Comparison of ENCODE assay signal across 17 cellular contexts in genomic region chr12:62767506-62767905, GRCh38.
A peak's percentile ranks its signal among the peaks of the same experiment; 100 is the strongest.
DNase-seq lines count a peak whose midpoint lies in the region; ATAC-seq and TF ChIP-seq lines count a peak whose summit lies in the region.
"Had no signal": no experiment of that assay in that cellular context is flagged by ENCODE, and none has a peak within 500 bp of the region (broad histone marks: within the 10 kb centered on the region; RNA-seq: fewer than 3 reads in every experiment).

No MANE protein-coding gene starts in this region.

- CTCF ChIA-PET in naive thymus-derived CD4-positive, alpha-beta T cell (lab: Charles Lee), result no interaction called here

- ATAC-seq in activated naive CD8-positive, alpha-beta T cell treated with anti-CD3 and anti-CD28 coated beads, Interleukin-2, amount 50 U/mL, for 24 hours, result no peak
- ATAC-seq in left ventricle myocardium superior, result no peak
- no peak for ATAC-seq in naive thymus-derived CD4-positive, alpha-beta T cell

- peak overlapping the region; percentile 44 for H3K27ac ChIP-seq in ACC112 (ENCODE audit: low read depth, low read length)
- H3K27ac ChIP-seq in naive thymus-derived CD4-positive, alpha-beta T cell (ENCODE audit: low read depth, low read length), result no peak overlapping the region

- H3K4me1 ChIP-seq in ACC112 (ENCODE audit: control insufficient read depth, insufficient read depth, low read length, unreplicated experiment), result peaks cover 21% of the 10 kb centered on the region
- no peaks in the 10 kb centered on the region for H3K4me1 ChIP-seq in naive thymus-derived CD4-positive, alpha-beta T cell (ENCODE audit: control insufficient read depth in 2 of 2, insufficient read depth in 2 of 2, low read length in 2 of 2)

- H3K27me3 Mint-ChIP-seq in activated naive CD8-positive, alpha-beta T cell treated with anti-CD3 and anti-CD28 coated beads, Interleukin-2, amount 50 U/mL, for 24 hours, result peaks cover 6% of the 10 kb centered on the region
- H3K27me3 Mint-ChIP-seq in naive thymus-derived CD4-positive, alpha-beta T cell, result peaks cover 0 to 6% (median 0%) of the 10 kb centered on the region in 5 donors
- H3K27me3 Mint-ChIP-seq in CD14-positive monocyte (ENCODE audit: low read depth in 3 of 3), result no peaks in the 10 kb centered on the region

- POLR2A ChIA-PET in naive thymus-derived CD4-positive, alpha-beta T cell (lab: Charles Lee), result no interaction called here

- no peaks in the 10 kb centered on the region for H3K79me2 ChIP-seq in ACC112 (ENCODE audit: control insufficient read depth, insufficient read depth, low read length, unreplicated experiment)

- H3K27me3 ChIP-seq in ACC112 (ENCODE audit: insufficient read depth, low read length), result no peaks in the 10 kb centered on the region
- no peaks in the 10 kb centered on the region for H3K27me3 ChIP-seq in naive thymus-derived CD4-positive, alpha-beta T cell (ENCODE audit: control insufficient read depth in 2 of 2, insufficient read depth in 2 of 2, low read length in 2 of 2)
- H3K27me3 ChIP-seq: dorsolateral prefrontal cortex had no signal

- intact Hi-C loops in left ventricle myocardium superior (cut with micrococcal nuclease) (no loop called here), CD14-positive monocyte (cut with micrococcal nuclease) (no loop called here)
- intact Hi-C loops in naive thymus-derived CD4-positive, alpha-beta T cell (cut with micrococcal nuclease), result no loop called here

- H3K36me3 ChIP-seq in ACC112 (ENCODE audit: insufficient read depth, low read length), result no peaks in the 10 kb centered on the region
- no peaks in the 10 kb centered on the region for H3K36me3 ChIP-seq in naive thymus-derived CD4-positive, alpha-beta T cell (ENCODE audit: control insufficient read depth in 2 of 3, insufficient read depth in 3 of 3, low read length in 3 of 3)

- DNase-seq in HT1080 (ENCODE audit: low read depth) (peak; percentile 80), fibroblast of pulmonary artery (ENCODE audit: low read depth) (peak; percentile 56), left ventricle myocardium superior (no peak), T-helper 9 cell (no peak), CD14-positive monocyte (ENCODE audit: low spot score) (no peak)
- DNase-seq in activated naive CD8-positive, alpha-beta T cell treated with anti-CD3 and anti-CD28 coated beads, Interleukin-2, amount 50 U/mL, for 24 hours, result no peak
- no peak for DNase-seq in naive thymus-derived CD4-positive, alpha-beta T cell
- DNase-seq: activated T-cell treated with anti-CD3 and anti-CD28 coated beads for 4 hours, dorsolateral prefrontal cortex, foreskin melanocyte, GOT3, NCI-H1694 treated with DMSO at 0.1 percent for 48 hours, NCI-H526 treated with DMSO at 0.1 percent for 48 hours had no signal

- H3K9me3 ChIP-seq in naive thymus-derived CD4-positive, alpha-beta T cell (ENCODE audit: control insufficient read depth in 2 of 3, low read length in 3 of 3), result no peaks in the 10 kb centered on the region

- H3K27ac Mint-ChIP-seq in activated naive CD8-positive, alpha-beta T cell treated with anti-CD3 and anti-CD28 coated beads, Interleukin-2, amount 50 U/mL, for 24 hours, result peak overlapping the region; percentile 10
- H3K27ac Mint-ChIP-seq in naive thymus-derived CD4-positive, alpha-beta T cell, result no peak overlapping the region
- H3K27ac Mint-ChIP-seq in CD14-positive monocyte, result no peak overlapping the region
- H3K27ac Mint-ChIP-seq: stimulated activated naive CD8-positive, alpha-beta T cell treated with anti-CD3 and anti-CD28 coated beads, Interleukin-15, amount 100 ng/mL, for 72 hours; T-helper 2 cell treated with Interferon-gamma antibody and Interleukin-4, amounts not matched to agents 5 μg/mL and 100 μg/mL, for 36 hours had no signal

- no peaks in the 10 kb centered on the region for H3K9me3 Mint-ChIP-seq in activated naive CD8-positive, alpha-beta T cell treated with anti-CD3 and anti-CD28 coated beads, Interleukin-2, amount 50 U/mL, for 24 hours
- H3K9me3 Mint-ChIP-seq in naive thymus-derived CD4-positive, alpha-beta T cell, result peaks cover 0 to 3% (median 0%) of the 10 kb centered on the region in 11 donors
- H3K9me3 Mint-ChIP-seq in CD14-positive monocyte, result peaks cover 0 to 2% (median 0%) of the 10 kb centered on the region in 7 donors
- H3K9me3 Mint-ChIP-seq: stimulated activated naive CD8-positive, alpha-beta T cell treated with anti-CD3 and anti-CD28 coated beads, Interleukin-15, amount 100 ng/mL, for 72 hours; T-helper 2 cell treated with Interferon-gamma antibody and Interleukin-4, amounts not matched to agents 5 μg/mL and 100 μg/mL, for 36 hours had no signal

- H3K4me3 ChIP-seq in ACC112 (ENCODE audit: low read depth, low read length) (no peak overlapping the region; the same call in 1 of the 2 replicates), fibroblast of pulmonary artery (replicated peaks; ENCODE audit: low read depth, low read length) (no peak overlapping the region)
- H3K4me3 ChIP-seq in naive thymus-derived CD4-positive, alpha-beta T cell (ENCODE audit: low read length), result no peak overlapping the region
- H3K4me3 ChIP-seq: dorsolateral prefrontal cortex, skin epidermis had no signal

- peak overlapping the region; percentile 58 for H2AFZ ChIP-seq in ACC112 (ENCODE audit: low read length, unreplicated experiment)

- no peak overlapping the region for H3K4me3 Mint-ChIP-seq in activated naive CD8-positive, alpha-beta T cell treated with anti-CD3 and anti-CD28 coated beads, Interleukin-2, amount 50 U/mL, for 24 hours
- H3K4me3 Mint-ChIP-seq in naive thymus-derived CD4-positive, alpha-beta T cell, result no peak overlapping the region
- no peak overlapping the region for H3K4me3 Mint-ChIP-seq in CD14-positive monocyte
- H3K4me3 Mint-ChIP-seq: T-helper 2 cell treated with Interferon-gamma antibody and Interleukin-4, amounts not matched to agents 5 μg/mL and 100 μg/mL, for 36 hours had no signal

- TF ChIP-seq CTCF in fibroblast of pulmonary artery (IDR thresholded peaks at IDR 0.05; ENCODE audit: low read length, missing control alignments) (no peak), CD14-positive monocyte (IDR thresholded peaks at IDR 0.05) (no peak)

- peaks cover 15% of the 10 kb centered on the region for H3K4me1 Mint-ChIP-seq in activated naive CD8-positive, alpha-beta T cell treated with anti-CD3 and anti-CD28 coated beads, Interleukin-2, amount 50 U/mL, for 24 hours
- H3K4me1 Mint-ChIP-seq in naive thymus-derived CD4-positive, alpha-beta T cell, result peaks cover 0 to 5% (median 0%) of the 10 kb centered on the region in 7 donors
- peaks cover 2% of the 10 kb centered on the region for H3K4me1 Mint-ChIP-seq in CD14-positive monocyte

- no peaks in the 10 kb centered on the region for H3K36me3 Mint-ChIP-seq in activated naive CD8-positive, alpha-beta T cell treated with anti-CD3 and anti-CD28 coated beads, Interleukin-2, amount 50 U/mL, for 24 hours (ENCODE audit: low read depth)
- no peaks in the 10 kb centered on the region for H3K36me3 Mint-ChIP-seq in naive thymus-derived CD4-positive, alpha-beta T cell
- peaks cover 4 to 7% of the 10 kb centered on the region in 2 donors for H3K36me3 Mint-ChIP-seq in CD14-positive monocyte

Comparison
In these comparisons a context has a peak if more than half of its experiments do, and no peak if none do; other contexts are left out.
1. DNase-seq: peak in HT1080 (single experiment) and fibroblast of pulmonary artery (single experiment); none in activated naive CD8-positive, alpha-beta T cell treated with anti-CD3 and anti-CD28 coated beads, Interleukin-2, amount 50 U/mL, for 24 hours (single experiment), left ventricle myocardium superior (single experiment), naive thymus-derived CD4-positive, alpha-beta T cell (0 of 9), T-helper 9 cell (single experiment) and CD14-positive monocyte (single experiment).